10 cellular contexts compared by ENCODE assay signal in the genomic region with DNA sequence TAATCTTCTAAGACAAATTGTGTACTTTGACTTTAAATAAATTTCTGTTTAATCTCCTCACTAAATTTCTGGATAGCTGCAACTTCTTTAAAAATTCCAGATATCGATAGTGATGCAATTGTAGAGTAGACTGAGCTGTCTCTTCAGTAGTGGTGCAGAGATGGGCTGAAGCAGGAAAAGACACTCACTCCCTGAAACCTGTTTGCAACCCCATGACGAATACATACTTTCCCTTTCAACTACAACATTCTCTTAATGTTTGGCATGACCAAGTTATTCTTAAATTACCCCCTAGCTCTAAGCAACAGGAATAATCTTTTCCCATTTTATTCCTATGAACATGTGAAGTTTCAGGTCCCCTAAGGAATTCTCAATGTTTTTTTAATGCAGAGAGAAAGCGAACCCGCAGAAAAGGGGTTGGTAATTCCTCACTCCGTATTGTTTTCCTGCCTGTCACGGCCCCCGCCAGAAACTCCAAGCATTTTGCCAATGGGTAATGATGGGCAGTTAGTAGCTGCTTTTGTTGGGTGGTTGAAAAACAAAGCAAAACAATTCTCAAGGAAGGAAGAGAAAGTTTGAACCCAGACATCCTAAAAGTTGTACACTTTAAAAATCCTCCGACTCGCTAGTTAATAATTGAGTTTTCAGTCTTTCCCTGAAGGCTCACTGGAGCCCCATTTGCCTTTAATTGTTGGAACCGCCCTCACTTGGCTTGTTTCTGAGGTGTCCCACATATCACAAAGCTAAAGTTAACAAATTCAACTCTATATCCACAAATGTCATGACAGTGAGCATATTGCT. TPM values are rescaled to one million over a fixed set of nuclear protein-coding genes. Genes with fewer than 3 reads are reported as not detected.
DNase-seq lines count a peak whose midpoint lies in the region; ATAC-seq, FAIRE-seq and TF ChIP-seq lines count a peak whose summit lies in the region.
"Had no signal": no experiment of that assay in that cellular context is flagged by ENCODE, and none has a peak within 500 bp of the region (broad histone marks: within the 10 kb centered on the region; RNA-seq: fewer than 3 reads in every experiment).

No MANE protein-coding gene starts in this region.

- H3K27ac ChIP-seq in urinary bladder (ENCODE audit: low read depth), result no peak overlapping the region

- no peaks in the 10 kb centered on the region for H3K27me3 ChIP-seq in bronchial epithelial cell (ENCODE audit: control insufficient read depth, insufficient read depth, low read length)

- H3K4me1 ChIP-seq in urinary bladder (ENCODE audit: insufficient read depth), result no peaks in the 10 kb centered on the region

- ATAC-seq in HG02840 (IDR thresholded peaks at IDR 0.05; ENCODE audit: low FRiP score, unreplicated experiment) (no peak), HG03175 (IDR thresholded peaks at IDR 0.05; ENCODE audit: unreplicated experiment) (no peak)

- H3K9me3 Mint-ChIP-seq in activated T-cell treated with anti-CD3 and anti-CD28 coated beads, Interleukin-2, amount 50 U/mL, for 24 hours, result no peaks in the 10 kb centered on the region
- H3K9me3 Mint-ChIP-seq: activated B cell treated with CpG ODN at 0.5 μM for 24 hours had no signal

- WGBS in urinary bladder, result 2% methylated on average over 10 of the region's 10 CpGs

- H3K36me3 ChIP-seq in bronchial epithelial cell (ENCODE audit: control insufficient read depth, insufficient read depth, low read length) (no peaks in the 10 kb centered on the region), urinary bladder (ENCODE audit: insufficient read depth) (no peaks in the 10 kb centered on the region)

- peaks cover 49% of the 10 kb centered on the region for H3K27me3 Mint-ChIP-seq in activated T-cell treated with anti-CD3 and anti-CD28 coated beads, Interleukin-2, amount 50 U/mL, for 24 hours

- no peak overlapping the region for H3K27ac Mint-ChIP-seq in activated T-cell treated with anti-CD3 and anti-CD28 coated beads, Interleukin-2, amount 50 U/mL, for 24 hours
- H3K27ac Mint-ChIP-seq: activated B cell treated with CpG ODN at 0.5 μM for 24 hours had no signal

- TF ChIP-seq CTCF in bronchial epithelial cell (IDR thresholded peaks at IDR 0.05; ENCODE audit: insufficient read depth, low read length, severe bottlenecking), result no peak

- H3K4me3 ChIP-seq in bronchial epithelial cell (ENCODE audit: low read depth, low read length) (peak overlapping the region; percentile 42), urinary bladder (ENCODE audit: low read depth, low read length) (peak overlapping the region; percentile 73)

- no peak for DNase-seq in activated T-cell treated with anti-CD3 and anti-CD28 coated beads, Interleukin-2, amount 50 U/mL, for 24 hours
- DNase-seq in activated T-cell treated with anti-CD3 and anti-CD28 coated beads for 4 hours, result no peak
- peak; percentile 54 for DNase-seq in bronchial epithelial cell (ENCODE audit: low read depth)
- DNase-seq in medulla oblongata (ENCODE audit: extremely low spot score), result peak; percentile 25
- no peak for DNase-seq in Kasumi-1 (lab: John Stamatoyannopoulos, UW)
- DNase-seq: activated B cell treated with CpG ODN at 0.5 μM for 24 hours had no signal

- no peaks in the 10 kb centered on the region for H3K36me3 Mint-ChIP-seq in activated T-cell treated with anti-CD3 and anti-CD28 coated beads, Interleukin-2, amount 50 U/mL, for 24 hours (ENCODE audit: low read depth)

- FAIRE-seq in bronchial epithelial cell (lab: Jason Lieb, UNC), result no peak
- FAIRE-seq: G401.6 had no signal

- peak overlapping the region; percentile 15 for H3K4me3 Mint-ChIP-seq in activated T-cell treated with anti-CD3 and anti-CD28 coated beads, Interleukin-2, amount 50 U/mL, for 24 hours
- H3K4me3 Mint-ChIP-seq: activated B cell treated with CpG ODN at 0.5 μM for 24 hours had no signal

- peaks cover 14% of the 10 kb centered on the region for H3K4me1 Mint-ChIP-seq in activated T-cell treated with anti-CD3 and anti-CD28 coated beads, Interleukin-2, amount 50 U/mL, for 24 hours (ENCODE audit: low read depth)

RNA-seq across cellular contexts. Expression of a gene that starts 1.2 kb away (rescaled TPM):
- total RNA-seq in bronchial epithelial cell (0.26 TPM in 2 replicates), urinary bladder (30.8 TPM)
- polyA plus RNA-seq in urinary bladder, result 4.5 TPM
- total RNA-seq: activated B cell treated with CpG ODN at 0.5 μM for 24 hours had no signal

Comparison
In these comparisons a context has a peak if more than half of its experiments do, and no peak if none do; other contexts are left out.
1. DNase-seq: peak in bronchial epithelial cell (single experiment) and medulla oblongata (single experiment); none in activated T-cell treated with anti-CD3 and anti-CD28 coated beads, Interleukin-2, amount 50 U/mL, for 24 hours (single experiment), activated T-cell treated with anti-CD3 and anti-CD28 coated beads for 4 hours (single experiment) and Kasumi-1 (0 of 2).
2. RNA of a gene that starts 1.2 kb away (total RNA-seq): 30.8 TPM in urinary bladder (single experiment); 0.26 TPM in bronchial epithelial cell; every median in the first group is over 10 times any median in the second.